In genomic region chr9:70079364-70080103, GRCh38 we compare ENCODE assay signal across 11 cellular contexts. TPM values are rescaled to one million over a fixed set of nuclear protein-coding genes. Genes with fewer than 3 reads are reported as not detected.
A peak's percentile ranks its signal among the peaks of the same experiment; 100 is the strongest.
DNase-seq lines count a peak whose midpoint lies in the region; ATAC-seq and TF ChIP-seq lines count a peak whose summit lies in the region.
"Had no signal": no experiment of that assay in that cellular context is flagged by ENCODE, and none has a peak within 500 bp of the region (broad histone marks: within the 10 kb centered on the region; RNA-seq: fewer than 3 reads in every experiment).

No MANE protein-coding gene starts in this region.

- no peak overlapping the region for H2AFZ ChIP-seq in mesenchymal stem cell (ENCODE audit: low read depth, low read length)

- H3K79me1 ChIP-seq in mesenchymal stem cell (replicated peaks; ENCODE audit: low read length, poor library complexity, severe bottlenecking): peaks cover 23% of the 10 kb centered on the region

- no peak overlapping the region for H3K4me2 ChIP-seq in mesenchymal stem cell (ENCODE audit: low read length, poor library complexity, severe bottlenecking)

- H3K27me3 Mint-ChIP-seq in Calu3 (ENCODE audit: unreplicated experiment) (peaks cover 8% of the 10 kb centered on the region), WTC11 (ENCODE audit: low read depth) (no peaks in the 10 kb centered on the region)
- peaks cover 4 to 7% of the 10 kb centered on the region in 2 donors for H3K27me3 Mint-ChIP-seq in CD4-positive, alpha-beta memory T cell

- peaks cover 0 to 16% of the 10 kb centered on the region in 2 experiments for H3K36me3 ChIP-seq in mesenchymal stem cell (ENCODE audit: control insufficient read depth in 1 of 2, insufficient read depth in 2 of 2, low read depth in 1 of 2, low read length in 2 of 2)
- no peaks in the 10 kb centered on the region for H3K36me3 ChIP-seq in ascending aorta
- H3K36me3 ChIP-seq in CD4-positive, alpha-beta memory T cell (ENCODE audit: insufficient read depth, low read length): no peaks in the 10 kb centered on the region
- H3K36me3 ChIP-seq: upper lobe of left lung had no signal

- no peak overlapping the region for H3K18ac ChIP-seq in mesenchymal stem cell (ENCODE audit: low read depth in 1 of 2, low read length in 2 of 2)

- H3K4me3 Mint-ChIP-seq in Calu3 (ENCODE audit: low read depth, unreplicated experiment): no peak overlapping the region
- no peak overlapping the region for H3K4me3 Mint-ChIP-seq in WTC11
- no peak overlapping the region for H3K4me3 Mint-ChIP-seq in CD4-positive, alpha-beta memory T cell
- H3K4me3 Mint-ChIP-seq: activated CD4-positive, alpha-beta T cell treated with anti-CD3 and anti-CD28 coated beads, Interleukin-2, amount 10 ng/mL, durations not matched to agents 7 days and 5 days had no signal

- no peak overlapping the region for H2BK5ac ChIP-seq in mesenchymal stem cell (ENCODE audit: low read depth, low read length, poor library complexity, severe bottlenecking)

- H3K4me1 ChIP-seq in mesenchymal stem cell (ENCODE audit: control insufficient read depth, insufficient read depth, low read depth, low read length) (no peaks in the 10 kb centered on the region), ascending aorta (peaks cover 4 to 17% of the 10 kb centered on the region in 2 donors)
- no peaks in the 10 kb centered on the region for H3K4me1 ChIP-seq in CD4-positive, alpha-beta memory T cell (ENCODE audit: insufficient read depth, low read length)

- TF ChIP-seq CTCF in Calu3 (IDR thresholded peaks at IDR 0.05; ENCODE audit: unreplicated experiment) (no peak), WTC11 (IDR thresholded peaks at IDR 0.05) (no peak), ascending aorta (IDR thresholded peaks at IDR 0.05) (no peak)

- no peak overlapping the region for H3K23ac ChIP-seq in mesenchymal stem cell (ENCODE audit: low read length in 2 of 2)

- no peak overlapping the region for H2BK120ac ChIP-seq in mesenchymal stem cell (ENCODE audit: low read depth, low read length)

- no peak overlapping the region for H2AK5ac ChIP-seq in mesenchymal stem cell (ENCODE audit: low read length, severe bottlenecking)

- no peak overlapping the region for H2BK15ac ChIP-seq in mesenchymal stem cell (ENCODE audit: low read depth, poor library complexity, severe bottlenecking)

- H2BK12ac ChIP-seq in mesenchymal stem cell (ENCODE audit: low read length in 2 of 2): no peak overlapping the region

- H3K4me3 ChIP-seq in mesenchymal stem cell (ENCODE audit: insufficient read depth in 1 of 2, low read depth in 1 of 2, low read length in 2 of 2) (no peak overlapping the region), ascending aorta (no peak overlapping the region)
- no peak overlapping the region for H3K4me3 ChIP-seq in CD4-positive, alpha-beta memory T cell (ENCODE audit: low read length in 2 of 2)
- H3K4me3 ChIP-seq: upper lobe of left lung had no signal

- intact Hi-C loops in Calu3 (cut with micrococcal nuclease; ENCODE audit: unreplicated experiment): no loop called here
- intact Hi-C loops in ascending aorta (cut with DNase I): loop anchor here (5.0 kb wide), 1 partner anchor 32 kb away; no protein-coding TSS in a partner anchor
- intact Hi-C loops in CD4-positive, alpha-beta memory T cell (cut with micrococcal nuclease): no loop called here

- H3K27me3 ChIP-seq in mesenchymal stem cell (ENCODE audit: control insufficient read depth in 1 of 2, insufficient read depth in 1 of 2, low read length in 2 of 2): no peaks in the 10 kb centered on the region
- H3K27me3 ChIP-seq in ascending aorta: no peaks in the 10 kb centered on the region
- H3K27me3 ChIP-seq in CD4-positive, alpha-beta memory T cell (ENCODE audit: insufficient read depth, low read length): no peaks in the 10 kb centered on the region
- H3K27me3 ChIP-seq: upper lobe of left lung had no signal

- H3K27ac ChIP-seq in mesenchymal stem cell (ENCODE audit: low read length, poor library complexity, severe bottlenecking): no peak overlapping the region
- H3K27ac ChIP-seq in ascending aorta: no peak overlapping the region
- H3K27ac ChIP-seq in CD4-positive, alpha-beta memory T cell (ENCODE audit: low read depth, low read length): no peak overlapping the region

- H3K4ac ChIP-seq in mesenchymal stem cell (ENCODE audit: low read depth in 1 of 2, low read length in 2 of 2): no peak overlapping the region

- no peaks in the 10 kb centered on the region for H3K36me3 Mint-ChIP-seq in Calu3 (ENCODE audit: insufficient read depth, unreplicated experiment)
- H3K36me3 Mint-ChIP-seq in WTC11: no peaks in the 10 kb centered on the region
- H3K36me3 Mint-ChIP-seq in CD4-positive, alpha-beta memory T cell: no peaks in the 10 kb centered on the region

- ATAC-seq in WTC11 (peak; percentile 62), GM21825 (IDR thresholded peaks at IDR 0.05; ENCODE audit: unreplicated experiment) (no peak), HG03196 (IDR thresholded peaks at IDR 0.05; ENCODE audit: unreplicated experiment) (no peak)
- ATAC-seq: Panc1 had no signal

- no peak overlapping the region for H3K27ac Mint-ChIP-seq in Calu3 (ENCODE audit: unreplicated experiment)
- no peak overlapping the region for H3K27ac Mint-ChIP-seq in WTC11
- H3K27ac Mint-ChIP-seq in CD4-positive, alpha-beta memory T cell: no peak overlapping the region
- H3K27ac Mint-ChIP-seq: activated CD4-positive, alpha-beta T cell treated with anti-CD3 and anti-CD28 coated beads, Interleukin-2, amount 10 ng/mL, durations not matched to agents 7 days and 5 days had no signal

- POLR2A ChIA-PET in WTC11 (lab: Charles Lee): no interaction called here
- POLR2A ChIA-PET in CD4-positive, alpha-beta memory T cell (lab: Charles Lee; ENCODE audit: partially characterized antibody): no interaction called here

- DNase-seq in Calu3 (peak; percentile 3), NCI-H1092 treated with DMSO at 0.1 percent for 48 hours (lab: John Stamatoyannopoulos, UW) (peak; percentile 74), WTC11 (ENCODE audit: low spot score) (no peak), mesenchymal stem cell (peak; percentile 83), ascending aorta (ENCODE audit: low spot score in 2 of 2) (no peak)
- DNase-seq in CD4-positive, alpha-beta memory T cell: no peak
- DNase-seq: activated CD4-positive, alpha-beta T cell treated with anti-CD3 and anti-CD28 coated beads, Interleukin-2, amount 10 ng/mL, durations not matched to agents 7 days and 5 days had no signal

- H3K14ac ChIP-seq in mesenchymal stem cell (ENCODE audit: low read length in 2 of 2): no peak overlapping the region

- H3K9me3 ChIP-seq in mesenchymal stem cell (ENCODE audit: control insufficient read depth, low read length): no peaks in the 10 kb centered on the region
- H3K9me3 ChIP-seq in ascending aorta: no peaks in the 10 kb centered on the region
- no peaks in the 10 kb centered on the region for H3K9me3 ChIP-seq in CD4-positive, alpha-beta memory T cell (ENCODE audit: control insufficient read depth in 1 of 2, low read length in 2 of 2)
- H3K9me3 ChIP-seq: upper lobe of left lung had no signal

- H3K9me3 Mint-ChIP-seq in Calu3 (ENCODE audit: low read depth, unreplicated experiment): no peaks in the 10 kb centered on the region
- H3K9me3 Mint-ChIP-seq in WTC11: no peaks in the 10 kb centered on the region
- peaks cover 0 to 4% (median 0%) of the 10 kb centered on the region in 8 donors for H3K9me3 Mint-ChIP-seq in CD4-positive, alpha-beta memory T cell
- H3K9me3 Mint-ChIP-seq: activated CD4-positive, alpha-beta T cell treated with anti-CD3 and anti-CD28 coated beads, Interleukin-2, amount 10 ng/mL, durations not matched to agents 7 days and 5 days had no signal

- H3K9ac ChIP-seq in mesenchymal stem cell (ENCODE audit: low read length): peak overlapping the region; percentile 83

- BruUV-seq in Calu3 (replicated peaks; lab: Mats Ljungman, UMichigan): no TSS peak

- WGBS in mesenchymal stem cell: no CpG with 5 or more reads among the region's 2 CpGs

- CTCF ChIA-PET in Calu3 (lab: Charles Lee) (no interaction called here), WTC11 (lab: Charles Lee) (interaction anchor here (1.2 to 3.7 kb wide), 2 partner anchors 28 to 31 kb away, joined by 3 to 18 read pairs; no protein-coding TSS in a partner anchor)
- CTCF ChIA-PET in CD4-positive, alpha-beta memory T cell (lab: Charles Lee; ENCODE audit: partially characterized antibody): no interaction called here

- peaks cover 11% of the 10 kb centered on the region for H3K4me1 Mint-ChIP-seq in Calu3 (ENCODE audit: low read depth, unreplicated experiment)
- peaks cover 32% of the 10 kb centered on the region for H3K4me1 Mint-ChIP-seq in WTC11
- peaks cover 0 to 7% (median 0%) of the 10 kb centered on the region in 4 donors for H3K4me1 Mint-ChIP-seq in CD4-positive, alpha-beta memory T cell
- H3K4me1 Mint-ChIP-seq: activated CD4-positive, alpha-beta T cell treated with anti-CD3 and anti-CD28 coated beads, Interleukin-2, amount 10 ng/mL, durations not matched to agents 7 days and 5 days had no signal

- H4K8ac ChIP-seq in mesenchymal stem cell (ENCODE audit: low read length): no peak overlapping the region

- no peak overlapping the region for H4K91ac ChIP-seq in mesenchymal stem cell (ENCODE audit: low read length)

TF ChIP-seq in WTC11, 78 proteins besides CTCF, POLR2A, EP300 and RAD21 (continues in another document):
- no peak for TF ChIP-seq NFE2L1 (CRISPR knock-in tag; IDR thresholded peaks at IDR 0.05)
- TF ChIP-seq ESRRA (CRISPR knock-in tag; IDR thresholded peaks at IDR 0.05; ENCODE audit: borderline replicate concordance): no peak
- TF ChIP-seq IRF2 (CRISPR knock-in tag; IDR thresholded peaks at IDR 0.05; ENCODE audit: borderline replicate concordance, low read depth): no peak
- TF ChIP-seq TEAD4 (CRISPR knock-in tag; IDR thresholded peaks at IDR 0.05): no peak
- no peak for TF ChIP-seq FOXJ3 (CRISPR knock-in tag; IDR thresholded peaks at IDR 0.05; ENCODE audit: borderline replicate concordance)
- TF ChIP-seq CREM (CRISPR knock-in tag; IDR thresholded peaks at IDR 0.05): no peak

RNA-seq across cellular contexts. Expression of gene MAMDC2, which starts 35.9 kb away (rescaled TPM):
- total RNA-seq in Calu3 (2022) (0.26 and 0.29 TPM in 2 replicates), WTC11 (2021) (6.0 to 6.3 TPM (median 6.3 TPM) in 3 replicates), ascending aorta (3.4 TPM)
- 3.3 TPM for polyA plus RNA-seq in mesenchymal stem cell (2013, experiment 1 of 2)
- polyA plus RNA-seq in mesenchymal stem cell (2013, experiment 2 of 2): 3.3 TPM
- total RNA-seq in CD4-positive, alpha-beta memory T cell: not detected
- polyA plus RNA-seq in CD4-positive, alpha-beta memory T cell: not detected
- total RNA-seq: activated CD4-positive, alpha-beta T cell treated with anti-CD3 and anti-CD28 coated beads, Interleukin-2, amount 10 ng/mL, durations not matched to agents 7 days and 5 days had no signal

Comparison
In these comparisons a context has a peak if more than half of its experiments do, and no peak if none do; other contexts are left out.
1. DNase-seq: peak in Calu3 (single experiment), NCI-H1092 treated with DMSO at 0.1 percent for 48 hours (single experiment) and mesenchymal stem cell (single experiment); none in WTC11 (single experiment), ascending aorta (0 of 2) and CD4-positive, alpha-beta memory T cell (0 of 5).